In the genomic region with DNA sequence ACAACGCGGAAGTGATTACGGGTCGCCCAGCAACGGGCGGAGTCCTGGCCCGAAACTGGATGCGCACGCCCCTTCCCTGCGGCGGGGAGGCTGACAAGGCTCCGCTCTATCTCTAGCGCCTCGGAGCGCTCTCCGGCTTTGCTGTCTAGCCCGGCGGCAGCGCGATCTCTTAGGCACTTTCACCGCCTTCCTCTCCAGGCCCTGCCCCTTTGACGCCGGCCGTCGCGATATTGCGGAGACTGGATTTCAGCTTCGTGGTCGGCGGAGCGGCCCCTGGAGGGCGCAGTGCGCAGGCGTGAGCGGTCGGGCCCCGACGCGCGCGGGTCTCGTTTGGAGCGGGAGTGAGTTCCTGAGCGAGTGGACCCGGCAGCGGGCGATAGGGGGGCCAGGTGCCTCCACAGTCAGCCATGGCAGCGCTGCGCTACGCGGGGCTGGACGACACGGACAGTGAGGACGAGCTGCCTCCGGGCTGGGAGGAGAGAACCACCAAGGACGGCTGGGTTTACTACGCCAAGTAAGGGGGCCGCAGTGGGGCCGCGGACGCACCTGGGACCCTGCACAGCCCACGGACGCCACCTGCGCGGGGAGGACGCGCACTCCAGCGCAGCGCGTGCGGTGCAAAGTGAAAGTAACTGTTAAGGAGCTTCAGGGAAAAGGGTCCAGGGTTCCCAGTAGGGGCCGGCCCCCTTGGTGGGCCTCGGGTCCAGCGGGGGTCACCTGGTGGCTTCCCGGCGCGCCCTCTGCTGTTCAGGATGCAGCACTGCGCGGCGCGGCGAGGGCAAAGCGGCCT, we compare ENCODE assay signal across 8 cellular contexts. TPM values are rescaled to one million over a fixed set of nuclear protein-coding genes. Genes with fewer than 3 reads are reported as not detected.
DNase-seq lines count a peak whose midpoint lies in the region; ATAC-seq, FAIRE-seq and TF ChIP-seq lines count a peak whose summit lies in the region.

A gene (plus strand): TSS at position 283 of the 790 bp plus-strand sequence.

- intact Hi-C loops in endothelial cell of umbilical vein (cut with micrococcal nuclease) = loop anchor here (1.0 to 5.0 kb wide), 7 partner anchors 49 to 909 kb away; a partner anchor contains a TSS

- H3K27ac ChIP-seq in HUES64 (ENCODE audit: low read depth, low read length) (peak within 1 kb of the TSS; percentile 78; the same call in 1 of the 2 replicates), OCI-LY3 (ENCODE audit: low read length) (peak within 1 kb of the TSS; percentile 73), endothelial cell of umbilical vein (ENCODE audit: insufficient read depth, low read depth, low read length) (peak within 1 kb of the TSS; percentile 55)

- H3K4me1 ChIP-seq in HUES64 (ENCODE audit: insufficient read depth, low read length) = 0 out of 2 replicates have a peak, but pooled peaks cover 3% of the 10 kb centered on the region
- H3K4me1 ChIP-seq in OCI-LY3 (ENCODE audit: low read length) = peaks cover 22% of the 10 kb centered on the region
- peaks cover 9% of the 10 kb centered on the region for H3K4me1 ChIP-seq in endothelial cell of umbilical vein (ENCODE audit: control insufficient read depth, extremely low read depth, insufficient read depth, low read length)

- peak; percentile 91 for ATAC-seq in GM21447 (IDR thresholded peaks at IDR 0.05; ENCODE audit: unreplicated experiment)

- BruUV-seq in endothelial cell of umbilical vein (replicated peaks; lab: Mats Ljungman, UMichigan) = TSS peak; percentile 44

- TF ChIP-seq CTCF in OCI-LY3 (IDR thresholded peaks at IDR 0.05; ENCODE audit: low read depth, low read length) (peak; percentile 86), endothelial cell of umbilical vein (IDR thresholded peaks at IDR 0.05; ENCODE audit: extremely low read depth in 1 of 2, insufficient read depth in 1 of 2, low read depth in 1 of 2, low read length in 2 of 2) (peak; percentile 87 to 96)

- CTCF ChIA-PET in endothelial cell of umbilical vein (lab: Charles Lee) = interaction anchor here (0.7 to 1.1 kb wide), 6 partner anchors 43 to 863 kb away, joined by 3 to 10 read pairs (median 4); no protein-coding TSS in a partner anchor

- H3K4me3 ChIP-seq in HUES64 (ENCODE audit: low read length) (peak within 1 kb of the TSS; percentile 86), OCI-LY3 (ENCODE audit: low read length) (peak within 1 kb of the TSS; percentile 90), endothelial cell of umbilical vein (replicated peaks in 1 of 3; ENCODE audit: insufficient read depth in 1 of 3, low read depth in 1 of 3, low read length in 3 of 3) (peak within 1 kb of the TSS; percentile 47 to 79 (median 54))

- H4K20me1 ChIP-seq in OCI-LY3 (ENCODE audit: insufficient read depth, low read length) = no peaks in the 10 kb centered on the region
- H4K20me1 ChIP-seq in endothelial cell of umbilical vein (replicated peaks; ENCODE audit: control insufficient read depth, extremely low read depth, insufficient read depth, low read length) = no peaks in the 10 kb centered on the region

- DNase-seq in DMS 273 (lab: John Stamatoyannopoulos, UW; ENCODE audit: unreplicated experiment) (peak; percentile 99), endothelial cell of umbilical vein (ENCODE audit: low read depth, low spot score) (peak; percentile 99), middle frontal gyrus (ENCODE audit: extremely low spot score, low spot score) (peak; percentile 94)
- DNase-seq in activated CD8-positive, alpha-beta memory T cell treated with anti-CD3 and anti-CD28 coated beads, Interleukin-2, amount 50 U/mL, for 48 hours = peak; percentile 94
- DNase-seq in stimulated activated CD8-positive, alpha-beta memory T cell treated with anti-CD3 and anti-CD28 coated beads, Interleukin-2, amount 100 ng/mL, for 48 hours (ENCODE audit: low read depth in 2 of 2) = peak; percentile 91 to 92

- H3K9me1 ChIP-seq in endothelial cell of umbilical vein (replicated peaks; ENCODE audit: control insufficient read depth, extremely low read depth, insufficient read depth, low read length) = no peaks in the 10 kb centered on the region

- peak within 1 kb of the TSS; percentile 82 for H3K4me2 ChIP-seq in OCI-LY3 (ENCODE audit: low read length)
- peak within 1 kb of the TSS; percentile 76 for H3K4me2 ChIP-seq in endothelial cell of umbilical vein (ENCODE audit: insufficient read depth, low read length)

- POLR2A ChIA-PET in endothelial cell of umbilical vein (lab: Charles Lee) = no interaction called here

- H3K79me2 ChIP-seq in OCI-LY3 (ENCODE audit: low read length) = peaks cover 9% of the 10 kb centered on the region
- no peaks in the 10 kb centered on the region for H3K79me2 ChIP-seq in endothelial cell of umbilical vein (ENCODE audit: control insufficient read depth, insufficient read depth, low read length)

- under 1% methylated on average over 83 of the region's 83 CpGs for WGBS in HUES64

- FAIRE-seq in endothelial cell of umbilical vein (lab: Jason Lieb, UNC) = peak; percentile 98

- no peaks in the 10 kb centered on the region for H3K36me3 ChIP-seq in HUES64 (ENCODE audit: insufficient read depth, low read length)
- H3K36me3 ChIP-seq in OCI-LY3 (replicated peaks; ENCODE audit: low read depth, low read length) = no peaks in the 10 kb centered on the region
- H3K36me3 ChIP-seq in endothelial cell of umbilical vein (ENCODE audit: control insufficient read depth in 2 of 2, extremely low read depth in 1 of 2, insufficient read depth in 2 of 2, low read length in 2 of 2) = no peaks in the 10 kb centered on the region

- H3K27me3 ChIP-seq in HUES64 (ENCODE audit: insufficient read depth, low read length) (no peaks in the 10 kb centered on the region), OCI-LY3 (ENCODE audit: low read depth, low read length) (peaks cover 8% of the 10 kb centered on the region; the same call in 1 of the 2 replicates), endothelial cell of umbilical vein (ENCODE audit: control insufficient read depth in 2 of 2, insufficient read depth in 2 of 2, low read length in 2 of 2) (no peaks in the 10 kb centered on the region)

- dilution Hi-C loops in endothelial cell of umbilical vein (cut with MboI; ENCODE audit: extremely low pct_ligation_motif_present, low sequenced_read_pairs) = no loop called here

- H3K9ac ChIP-seq in HUES64 (ENCODE audit: low read depth, low read length) (peak within 1 kb of the TSS; percentile 78), OCI-LY3 (ENCODE audit: low read length) (peak within 1 kb of the TSS; percentile 88), endothelial cell of umbilical vein (replicated peaks; ENCODE audit: extremely low read depth, insufficient read depth, low read length) (peak within 1 kb of the TSS; percentile 54)

- H3K9me3 ChIP-seq in HUES64 (ENCODE audit: insufficient read depth, low read depth, low read length) = no peaks in the 10 kb centered on the region
- no peaks in the 10 kb centered on the region for H3K9me3 ChIP-seq in OCI-LY3 (ENCODE audit: insufficient read depth, low read length)
- H3K9me3 ChIP-seq in endothelial cell of umbilical vein (replicated peaks; ENCODE audit: control insufficient read depth, insufficient read depth, low read length) = no peaks in the 10 kb centered on the region

- no peak for TF ChIP-seq POLR2A in endothelial cell of umbilical vein (IDR thresholded peaks at IDR 0.05; ENCODE audit: low read depth, low read length)

- H2AFZ ChIP-seq in OCI-LY3 (ENCODE audit: low read depth, low read length) (peak within 1 kb of the TSS; percentile 95), endothelial cell of umbilical vein (ENCODE audit: low read depth, low read length) (peak within 1 kb of the TSS; percentile 93)

TF ChIP-seq in endothelial cell of umbilical vein, 7 proteins besides CTCF, POLR2A, EP300 and RAD21:
- TF ChIP-seq EZH2 (IDR thresholded peaks at IDR 0.05; ENCODE audit: borderline replicate concordance, low read depth, low read length, severe bottlenecking) (no peak), MYC (IDR thresholded peaks at IDR 0.05; ENCODE audit: low read depth, low read length) (peak; percentile 3), FOS (IDR thresholded peaks at IDR 0.05; ENCODE audit: borderline replicate concordance, insufficient read depth, low read length) (peak; percentile 35)
- TF ChIP-seq, protein P1, sequence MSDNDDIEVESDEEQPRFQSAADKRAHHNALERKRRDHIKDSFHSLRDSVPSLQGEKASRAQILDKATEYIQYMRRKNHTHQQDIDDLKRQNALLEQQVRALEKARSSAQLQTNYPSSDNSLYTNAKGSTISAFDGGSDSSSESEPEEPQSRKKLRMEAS (IDR thresholded peaks at IDR 0.05; ENCODE audit: insufficient read depth, insufficient read length) = no peak

RNA-seq across cellular contexts. Expression of the gene that starts here (rescaled TPM):
- 13.4 TPM for polyA plus RNA-seq in HUES64 (2013, experiment 1 of 2)
- 17.3 TPM for polyA plus RNA-seq in HUES64 (2013, experiment 2 of 2)
- total RNA-seq in endothelial cell of umbilical vein = 12.0 and 12.5 TPM in 2 replicates
- 4.4 and 6.2 TPM in 2 replicates for polyA plus RNA-seq in endothelial cell of umbilical vein
- 5.9 and 6.5 TPM in 2 replicates for polyA plus RNA-seq in endothelial cell of umbilical vein (2011; cell fraction: cytosol; rRNA removed)
- 9.3 and 13.0 TPM in 2 replicates for polyA plus RNA-seq in endothelial cell of umbilical vein (2011; cell fraction: nucleus; rRNA removed)
- 6.5 and 7.7 TPM in 2 replicates for polyA plus RNA-seq in endothelial cell of umbilical vein (2012)
- 9.1 and 12.0 TPM in 2 replicates for polyA minus RNA-seq in endothelial cell of umbilical vein
- 9.8 TPM for polyA minus RNA-seq in endothelial cell of umbilical vein (2011; cell fraction: cytosol; rRNA and poly(A)+ RNA removed)
- 15.2 and 25.7 TPM in 2 replicates for polyA minus RNA-seq in endothelial cell of umbilical vein (2011; cell fraction: nucleus; rRNA and poly(A)+ RNA removed)

Comparison
In these comparisons a context has a peak if more than half of its experiments do, and no peak if none do; other contexts are left out.
1. Peak in every context shown above with its lines: DNase-seq, ATAC-seq, H3K4me3 ChIP-seq and H3K27ac ChIP-seq.